ENCODE assay signal across 27 cellular contexts in genomic region chrX:46610070-46610658, GRCh38.
"Had no signal": no experiment of that assay in that cellular context is flagged by ENCODE, and none has a peak within 500 bp of the region (broad histone marks: within the 10 kb centered on the region; RNA-seq: fewer than 3 reads in every experiment).

No MANE protein-coding gene starts in this region.

- H3K27ac ChIP-seq: cardiac muscle cell, coronary artery, dorsolateral prefrontal cortex, right atrium auricular region, suprapubic skin, tibial artery, upper lobe of right lung, VCaP had no signal

- ATAC-seq: left ventricle myocardium superior; mucosa of descending colon; natural killer cell treated with Interleukin-12 subunit alpha and Interleukin-12 subunit beta and Interleukin-15 and Interleukin-18, amount 100 ng/mL, for 72 hours; stimulated activated memory B cell treated with anti-CD40 and anti-IgM and Interleukin-4, amounts not matched to agents 10 μg/mL and 1 μg/mL and 100 μg/mL, for 72 hours; upper lobe of right lung had no signal

- H3K4me2 ChIP-seq: smooth muscle cell had no signal

- DNase-seq: activated CD4-positive, alpha-beta T cell treated with anti-CD3 and anti-CD28 coated beads for 1 hour; activated CD4-positive, alpha-beta T cell treated with anti-CD3 and anti-CD28 coated beads, Interleukin-2, amount 50 U/mL, for 4 hours; activated gamma-delta T cell; anterior cingulate cortex; dorsolateral prefrontal cortex; effector memory CD4-positive, alpha-beta T cell; left ventricle myocardium superior; mucosa of descending colon; stimulated activated CD4-positive, alpha-beta T cell treated with anti-CD3 and anti-CD28 coated beads, Interleukin-1b, Interleukin-23, amount 100 ng/mL, for 48 hours; stimulated activated CD4-positive, alpha-beta T cell treated with anti-CD3 and anti-CD28 coated beads, Interleukin-4, amount 100 ng/mL, for 4 hours; stimulated activated CD8-positive, alpha-beta memory T cell treated with anti-CD3 and anti-CD28 coated beads, Interleukin-4, amount 100 ng/mL, for 48 hours; T-helper 9 cell; tibial artery; upper lobe of right lung had no signal

- H3K36me3 Mint-ChIP-seq: brain; natural killer cell treated with Interleukin-12 subunit alpha and Interleukin-12 subunit beta and Interleukin-15 and Interleukin-18, amount 100 ng/mL, for 72 hours had no signal

- H3K9me3 ChIP-seq: mucosa of descending colon, right atrium auricular region, suprapubic skin, tibial artery, upper lobe of right lung had no signal

- FAIRE-seq: frontal cortex, islet of Langerhans, TTC549 had no signal

- H3K9me3 Mint-ChIP-seq: activated naive CD4-positive, alpha-beta T cell treated with anti-CD3 and anti-CD28 coated beads, Interleukin-2, amount 50 U/mL, for 24 hours; brain; natural killer cell treated with Interleukin-12 subunit alpha and Interleukin-12 subunit beta and Interleukin-15 and Interleukin-18, amount 100 ng/mL, for 72 hours; stimulated activated memory B cell treated with anti-CD40 and anti-IgM and Interleukin-4, amounts not matched to agents 10 μg/mL and 1 μg/mL and 100 μg/mL, for 72 hours had no signal

- H3K4me3 ChIP-seq: cardiac muscle cell, coronary artery, dorsolateral prefrontal cortex, mucosa of descending colon, right atrium auricular region, smooth muscle cell, suprapubic skin, tibial artery, upper lobe of right lung had no signal

- H3K27me3 Mint-ChIP-seq: activated naive CD4-positive, alpha-beta T cell treated with anti-CD3 and anti-CD28 coated beads, Interleukin-2, amount 50 U/mL, for 24 hours; brain; stimulated activated memory B cell treated with anti-CD40 and anti-IgM and Interleukin-4, amounts not matched to agents 10 μg/mL and 1 μg/mL and 100 μg/mL, for 72 hours had no signal

- H3K27ac Mint-ChIP-seq: activated naive CD4-positive, alpha-beta T cell treated with anti-CD3 and anti-CD28 coated beads, Interleukin-2, amount 50 U/mL, for 24 hours; brain; natural killer cell treated with Interleukin-12 subunit alpha and Interleukin-12 subunit beta and Interleukin-15 and Interleukin-18, amount 100 ng/mL, for 72 hours; stimulated activated memory B cell treated with anti-CD40 and anti-IgM and Interleukin-4, amounts not matched to agents 10 μg/mL and 1 μg/mL and 100 μg/mL, for 72 hours had no signal

- H3K4me3 Mint-ChIP-seq: activated naive CD4-positive, alpha-beta T cell treated with anti-CD3 and anti-CD28 coated beads, Interleukin-2, amount 50 U/mL, for 24 hours; brain; natural killer cell treated with Interleukin-12 subunit alpha and Interleukin-12 subunit beta and Interleukin-15 and Interleukin-18, amount 100 ng/mL, for 72 hours; stimulated activated memory B cell treated with anti-CD40 and anti-IgM and Interleukin-4, amounts not matched to agents 10 μg/mL and 1 μg/mL and 100 μg/mL, for 72 hours had no signal

- H3K4me1 ChIP-seq: right atrium auricular region, suprapubic skin, tibial artery, upper lobe of right lung had no signal

- H3K4me1 Mint-ChIP-seq: brain; stimulated activated memory B cell treated with anti-CD40 and anti-IgM and Interleukin-4, amounts not matched to agents 10 μg/mL and 1 μg/mL and 100 μg/mL, for 72 hours had no signal
